16 cellular contexts compared by ENCODE assay signal in the genomic region with DNA sequence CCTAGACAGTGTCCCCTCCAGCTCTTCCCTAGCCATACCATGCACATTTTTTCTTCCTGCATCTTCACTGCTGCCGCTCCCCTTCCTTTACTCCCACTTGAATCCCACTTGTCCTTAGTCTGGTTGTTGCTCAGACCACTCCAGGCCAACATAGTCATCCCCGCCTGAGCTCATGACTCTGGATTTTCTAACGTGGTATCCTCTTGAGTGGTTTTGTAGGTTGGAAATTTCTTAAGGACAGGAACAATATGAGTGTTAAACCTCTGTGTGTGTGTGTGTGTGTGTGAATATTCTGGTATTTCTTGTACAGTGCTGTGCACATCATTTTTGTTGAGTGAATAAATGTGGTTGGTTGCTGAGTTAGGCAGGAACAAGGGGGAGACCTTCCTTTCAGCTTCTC. TPM values are rescaled to one million over a fixed set of nuclear protein-coding genes. Genes with fewer than 3 reads are reported as not detected.
DNase-seq lines count a peak whose midpoint lies in the region; ATAC-seq, FAIRE-seq and TF ChIP-seq lines count a peak whose summit lies in the region.
"Had no signal": no experiment of that assay in that cellular context is flagged by ENCODE, and none has a peak within 500 bp of the region (broad histone marks: within the 10 kb centered on the region; RNA-seq: fewer than 3 reads in every experiment).

No MANE protein-coding gene starts in this region.

- H3K23me2 ChIP-seq in H1 (ENCODE audit: low read depth, low read length): peaks cover 5% of the 10 kb centered on the region

- H3K4me3 Mint-ChIP-seq in T-helper 1 cell treated with Interleukin-12 subunit alpha and Interleukin-12 subunit beta and Interleukin-4 antibody, amounts not matched to agents 30 μg/mL and 1 μg/mL, for 36 hours: peak overlapping the region; percentile 47
- peak overlapping the region; percentile 39 for H3K4me3 Mint-ChIP-seq in osteocyte (ENCODE audit: unreplicated experiment)
- H3K4me3 Mint-ChIP-seq: dendritic cell treated with granulocyte-macrophage colony-stimulating factor and Interleukin-4, amounts not matched to agents 40 ng/mL and 50 ng/mL, for 4 days had no signal

- peaks cover 23% of the 10 kb centered on the region for H3K4me1 Mint-ChIP-seq in T-helper 1 cell treated with Interleukin-12 subunit alpha and Interleukin-12 subunit beta and Interleukin-4 antibody, amounts not matched to agents 30 μg/mL and 1 μg/mL, for 36 hours (ENCODE audit: low read depth)
- H3K4me1 Mint-ChIP-seq in osteocyte (ENCODE audit: unreplicated experiment): peaks cover 42% of the 10 kb centered on the region

- POLR2A ChIA-PET in H1 (lab: Charles Lee; ENCODE audit: partially characterized antibody): interaction anchor here (1.3 to 2.8 kb wide), 7 partner anchors 15 to 110 kb away, joined by 3 to 21 read pairs (median 5); partner anchors contain the start of genes CHST14 and IVD

- no peak for TF ChIP-seq EP300 in H1 (IDR thresholded peaks at IDR 0.05; ENCODE audit: borderline replicate concordance in 1 of 2, low read depth in 2 of 2, low read length in 2 of 2)

- no peak overlapping the region for H3K56ac ChIP-seq in H1 (replicated peaks; ENCODE audit: insufficient read length, low read depth, low read length)

- H3K4ac ChIP-seq in H1 (replicated peaks; ENCODE audit: insufficient read length, low read depth, low read length): no peak overlapping the region

- peak overlapping the region; percentile 8; the same call in 1 of the 2 replicates for H2BK15ac ChIP-seq in H1 (ENCODE audit: low read length)

- H3K4me2 ChIP-seq in H1 (ENCODE audit: insufficient read depth in 1 of 2, low read depth in 2 of 2, low read length in 2 of 2): peak overlapping the region; percentile 36 to 61; a peak in 2 of 4 replicates
- H3K4me2 ChIP-seq: A549 had no signal

- H3K36me3 Mint-ChIP-seq in T-helper 1 cell treated with Interleukin-12 subunit alpha and Interleukin-12 subunit beta and Interleukin-4 antibody, amounts not matched to agents 30 μg/mL and 1 μg/mL, for 36 hours (ENCODE audit: low read depth): peaks cover 15% of the 10 kb centered on the region
- H3K36me3 Mint-ChIP-seq in osteocyte (ENCODE audit: unreplicated experiment): no peaks in the 10 kb centered on the region

- H4K5ac ChIP-seq in H1 (ENCODE audit: insufficient read length, low read depth, low read length): no peak overlapping the region

- H3K9me3 ChIP-seq in HUES64 (ENCODE audit: insufficient read depth, low read depth, low read length) (no peaks in the 10 kb centered on the region), H1 (ENCODE audit: insufficient read depth in 2 of 2, low read depth in 1 of 2, low read length in 1 of 2) (no peaks in the 10 kb centered on the region)
- H3K9me3 ChIP-seq: A549, ovary had no signal

- H2BK120ac ChIP-seq in H1 (replicated peaks; ENCODE audit: low read depth, low read length): no peak overlapping the region

- DNase-seq in T-helper 1 cell (no peak), H1 (ENCODE audit: low read depth in 1 of 2, low spot score in 2 of 2) (no peak), osteocyte (ENCODE audit: extremely low spot score, unreplicated experiment) (no peak), RKO (ENCODE audit: low spot score) (no peak), RPMI8226 (no peak)
- DNase-seq: NCI-H1048, NCI-H345, ovary, T-helper 9 cell had no signal

- H4K20me1 ChIP-seq in H1 (replicated peaks in 1 of 2; ENCODE audit: control insufficient read depth in 1 of 2, insufficient read depth in 2 of 2, low read length in 2 of 2): peaks cover 39% of the 10 kb centered on the region in 2 experiments

- H3K27me3 ChIP-seq in HUES64 (ENCODE audit: insufficient read depth, low read length) (peaks cover 4% of the 10 kb centered on the region; the same call in 1 of the 2 replicates), H1 (replicated peaks in 1 of 4; ENCODE audit: control insufficient read depth in 3 of 4, extremely low read depth in 1 of 4, insufficient read depth in 3 of 4, low read length in 3 of 4) (peaks cover 0 to under 1% (median 0%) of the 10 kb centered on the region in 4 experiments; a peak in 1 of 7 replicates)
- H3K27me3 ChIP-seq: ovary had no signal

- H3K36me3 ChIP-seq in HUES64 (ENCODE audit: insufficient read depth, low read length) (no peaks in the 10 kb centered on the region), H1 (ENCODE audit: control insufficient read depth in 2 of 4, insufficient read depth in 4 of 4, low read length in 3 of 4) (0 out of 8 replicates have a peak, but pooled peaks cover 0 to 2% (median 0%) of the 10 kb centered on the region in 4 experiments)
- H3K36me3 ChIP-seq: ovary had no signal

- H2AK5ac ChIP-seq in H1 (ENCODE audit: low read depth, low read length): no peak overlapping the region

- TF ChIP-seq CTCF in H1 (IDR thresholded peaks at IDR 0.05; ENCODE audit: control extremely low read depth in 1 of 3, insufficient read depth in 1 of 3, low read depth in 1 of 3, low read length in 3 of 3): no peak
- no peak for TF ChIP-seq CTCF in osteocyte (IDR thresholded peaks at IDR 0.05)

- H4K8ac ChIP-seq in H1 (ENCODE audit: extremely low read depth, insufficient read depth, low read length): no peak overlapping the region

- no peak overlapping the region for H3K18ac ChIP-seq in H1 (ENCODE audit: extremely low read depth, low read length)

- no peak overlapping the region for H2BK12ac ChIP-seq in H1 (ENCODE audit: low read depth, low read length)

- H3K9me3 Mint-ChIP-seq in T-helper 1 cell treated with Interleukin-12 subunit alpha and Interleukin-12 subunit beta and Interleukin-4 antibody, amounts not matched to agents 30 μg/mL and 1 μg/mL, for 36 hours: no peaks in the 10 kb centered on the region
- H3K9me3 Mint-ChIP-seq in osteocyte (ENCODE audit: unreplicated experiment): no peaks in the 10 kb centered on the region
- H3K9me3 Mint-ChIP-seq: dendritic cell treated with granulocyte-macrophage colony-stimulating factor and Interleukin-4, amounts not matched to agents 40 ng/mL and 50 ng/mL, for 4 days had no signal

- H2AFZ ChIP-seq in H1 (ENCODE audit: low read length): no peak overlapping the region

- peaks cover 35 to 73% of the 10 kb centered on the region in 2 experiments for H3K79me2 ChIP-seq in H1 (ENCODE audit: control insufficient read depth in 1 of 2, insufficient read depth in 2 of 2, low read length in 2 of 2)

- peaks cover 44% of the 10 kb centered on the region for H3K4me1 ChIP-seq in HUES64 (ENCODE audit: insufficient read depth, low read length)
- peaks cover 22 to 33% (median 24%) of the 10 kb centered on the region in 4 experiments for H3K4me1 ChIP-seq in H1 (replicated peaks in 1 of 4; ENCODE audit: control insufficient read depth in 3 of 4, insufficient read depth in 4 of 4, low read length in 3 of 4)

- 82% methylated on average over 3 of the region's 3 CpGs for WGBS in HUES64
- 77% methylated on average over 3 of the region's 3 CpGs; no CpG with 5 or more reads in 1 of the 2 experiments for WGBS in H1 (ENCODE audit: extremely low coverage in 1 of 2, insufficient coverage in 1 of 2, insufficient read length in 1 of 2, insufficient replicate concordance in 2 of 2, low coverage in 1 of 2, low lambda C conversion rate in 2 of 2, missing lambda C conversion rate in 1 of 2), 2 experiments

- no peak overlapping the region for H4K91ac ChIP-seq in H1 (replicated peaks; ENCODE audit: insufficient read length, low read length)

- H3K9ac ChIP-seq in HUES64 (ENCODE audit: low read depth, low read length) (no peak overlapping the region), H1 (replicated peaks in 1 of 4; ENCODE audit: extremely low read depth in 1 of 4, low read depth in 3 of 4, low read length in 3 of 4) (0 out of 7 replicates have a peak overlapping the region, but pooled peaks of 1 of the 4 experiments have one; percentile 6)

- H2BK20ac ChIP-seq in H1 (ENCODE audit: low read length): no peak overlapping the region

- no peak overlapping the region for H3K23ac ChIP-seq in H1 (ENCODE audit: insufficient read length)

- CTCF ChIA-PET in H1 (lab: Charles Lee; ENCODE audit: partially characterized antibody): interaction anchor here (0.8 to 3.7 kb wide), 9 partner anchors 9 to 94 kb away, joined by 3 to 24 read pairs (median 4); no protein-coding TSS in a partner anchor

- no peak for FAIRE-seq in H1 (lab: Jason Lieb, UNC)
- FAIRE-seq: A549 had no signal

- no peak overlapping the region for H3K14ac ChIP-seq in H1 (ENCODE audit: insufficient read length)

- peaks cover 13% of the 10 kb centered on the region; the same call in 1 of the 2 replicates for H3K79me1 ChIP-seq in H1 (ENCODE audit: low read depth, low read length)

- H3K27me3 Mint-ChIP-seq in T-helper 1 cell treated with Interleukin-12 subunit alpha and Interleukin-12 subunit beta and Interleukin-4 antibody, amounts not matched to agents 30 μg/mL and 1 μg/mL, for 36 hours (ENCODE audit: low read depth): peaks cover 41% of the 10 kb centered on the region
- H3K27me3 Mint-ChIP-seq in osteocyte (ENCODE audit: unreplicated experiment): no peaks in the 10 kb centered on the region

- TF ChIP-seq POLR2A in H1 (IDR thresholded peaks at IDR 0.05; ENCODE audit: control extremely low read depth in 1 of 2, low read depth in 2 of 2, low read length in 2 of 2): no peak

- no peak overlapping the region for H3K27ac Mint-ChIP-seq in T-helper 1 cell treated with Interleukin-12 subunit alpha and Interleukin-12 subunit beta and Interleukin-4 antibody, amounts not matched to agents 30 μg/mL and 1 μg/mL, for 36 hours
- H3K27ac Mint-ChIP-seq in osteocyte (ENCODE audit: unreplicated experiment): no peak overlapping the region
- H3K27ac Mint-ChIP-seq: dendritic cell treated with granulocyte-macrophage colony-stimulating factor and Interleukin-4, amounts not matched to agents 40 ng/mL and 50 ng/mL, for 4 days had no signal

- no peak overlapping the region for H3K27ac ChIP-seq in HUES64 (ENCODE audit: low read depth, low read length)
- no peak overlapping the region for H3K27ac ChIP-seq in H1 (ENCODE audit: low read depth, low read length)
- H3K27ac ChIP-seq: A549, ovary had no signal

- no peak overlapping the region for H2BK5ac ChIP-seq in H1 (ENCODE audit: low read depth, low read length)

- ATAC-seq in GM21529 (IDR thresholded peaks at IDR 0.05; ENCODE audit: unreplicated experiment): no peak
- ATAC-seq: A549, Panc1 had no signal

- TF ChIP-seq RAD21 in H1 (IDR thresholded peaks at IDR 0.05 in 1 of 2, conservative IDR thresholded peaks at IDR 0.05 in 1 of 2; ENCODE audit: low read depth in 2 of 2, low read length in 2 of 2): no peak

- H3K4me3 ChIP-seq in HUES64 (ENCODE audit: low read length) (0 out of 2 replicates have a peak overlapping the region, but pooled peaks have one; percentile 70), H1 (ENCODE audit: extremely low read depth in 1 of 4, insufficient read depth in 2 of 4, low read depth in 3 of 4, low read length in 4 of 4) (no peak overlapping the region; a peak in 1 of 8 replicates)
- H3K4me3 ChIP-seq: A549, lung, ovary had no signal

RNA-seq across cellular contexts. Expression of gene BAHD1, which starts 3.1 kb away (rescaled TPM):
- 21.8 TPM for polyA plus RNA-seq in HUES64 (2013, experiment 1 of 2)
- 19.7 TPM for polyA plus RNA-seq in HUES64 (2013, experiment 2 of 2)
- total RNA-seq in H1 (2021; fragmentation: NEBNext Ultra II Directional; extraction: Animal tissue kit (Norgen Biotek cat#: 25700)): 38.9 and 40.0 TPM in 2 replicates
- polyA plus RNA-seq in H1 (2011; rRNA removed): 15.0 and 23.4 TPM in 2 replicates
- polyA plus RNA-seq in H1 (2011; cell fraction: cytosol; rRNA removed): 19.2 TPM
- polyA plus RNA-seq in H1 (2011; cell fraction: nucleus; rRNA removed): 45.1 TPM
- polyA plus RNA-seq in H1 (2012, experiment 1 of 2): 36.7 to 45.3 TPM (median 39.3 TPM) in 4 replicates
- polyA plus RNA-seq in H1 (2012, experiment 2 of 2): 31.9 TPM
- polyA plus RNA-seq in H1 (2013, experiment 1 of 2): 24.0 TPM
- 22.9 TPM for polyA plus RNA-seq in H1 (2013, experiment 2 of 2)
- 16.4 and 20.1 TPM in 2 replicates for polyA minus RNA-seq in H1 (2011; rRNA and poly(A)+ RNA removed)
- 21.8 TPM for polyA minus RNA-seq in H1 (2011; cell fraction: cytosol; rRNA and poly(A)+ RNA removed)
- polyA minus RNA-seq in H1 (2011; cell fraction: nucleus; rRNA and poly(A)+ RNA removed): 23.6 TPM
- 22.8 and 26.4 TPM in 2 replicates for total RNA-seq in osteocyte

RNA-seq across cellular contexts. Expression of gene CHST14, which starts 26.9 kb away (rescaled TPM):
- 15.0 TPM for polyA plus RNA-seq in HUES64 (2013, experiment 1 of 2)
- polyA plus RNA-seq in HUES64 (2013, experiment 2 of 2): 18.5 TPM
- 17.7 and 20.3 TPM in 2 replicates for total RNA-seq in H1 (2021; fragmentation: NEBNext Ultra II Directional; extraction: Animal tissue kit (Norgen Biotek cat#: 25700))
- 13.4 and 15.2 TPM in 2 replicates for polyA plus RNA-seq in H1 (2011; rRNA removed)
- 10.0 TPM for polyA plus RNA-seq in H1 (2011; cell fraction: cytosol; rRNA removed)
- polyA plus RNA-seq in H1 (2011; cell fraction: nucleus; rRNA removed): 14.9 TPM
- 16.1 to 20.5 TPM (median 18.5 TPM) in 4 replicates for polyA plus RNA-seq in H1 (2012, experiment 1 of 2)
- 21.7 TPM for polyA plus RNA-seq in H1 (2012, experiment 2 of 2)
- polyA plus RNA-seq in H1 (2013, experiment 1 of 2): 19.8 TPM
- polyA plus RNA-seq in H1 (2013, experiment 2 of 2): 20.1 TPM
- 7.0 and 8.4 TPM in 2 replicates for polyA minus RNA-seq in H1 (2011; rRNA and poly(A)+ RNA removed)
- polyA minus RNA-seq in H1 (2011; cell fraction: cytosol; rRNA and poly(A)+ RNA removed): 13.4 TPM
- 6.5 TPM for polyA minus RNA-seq in H1 (2011; cell fraction: nucleus; rRNA and poly(A)+ RNA removed)
- total RNA-seq in osteocyte: 46.4 and 48.8 TPM in 2 replicates

RNA-seq across cellular contexts. Expression of gene IVD, which starts 38.3 kb away (rescaled TPM):
- 45.6 TPM for polyA plus RNA-seq in HUES64 (2013, experiment 1 of 2)
- polyA plus RNA-seq in HUES64 (2013, experiment 2 of 2): 38.9 TPM
- 78.8 and 80.0 TPM in 2 replicates for total RNA-seq in H1 (2021; fragmentation: NEBNext Ultra II Directional; extraction: Animal tissue kit (Norgen Biotek cat#: 25700))
- polyA plus RNA-seq in H1 (2011; rRNA removed): 55.2 and 63.7 TPM in 2 replicates
- 74.1 TPM for polyA plus RNA-seq in H1 (2011; cell fraction: cytosol; rRNA removed)
- polyA plus RNA-seq in H1 (2011; cell fraction: nucleus; rRNA removed): 77.2 TPM
- polyA plus RNA-seq in H1 (2012, experiment 1 of 2): 51.3 to 57.3 TPM (median 56.8 TPM) in 4 replicates
- polyA plus RNA-seq in H1 (2012, experiment 2 of 2): 38.4 TPM
- polyA plus RNA-seq in H1 (2013, experiment 1 of 2): 29.4 TPM
- polyA plus RNA-seq in H1 (2013, experiment 2 of 2): 28.3 TPM
- polyA minus RNA-seq in H1 (2011; rRNA and poly(A)+ RNA removed): 77.8 and 87.4 TPM in 2 replicates
- 47.9 TPM for polyA minus RNA-seq in H1 (2011; cell fraction: cytosol; rRNA and poly(A)+ RNA removed)
- polyA minus RNA-seq in H1 (2011; cell fraction: nucleus; rRNA and poly(A)+ RNA removed): 52.2 TPM
- 60.4 and 62.0 TPM in 2 replicates for total RNA-seq in osteocyte
